Comparison of ENCODE assay signal across 25 cellular contexts in genomic region chr14:90378249-90378648, GRCh38. TPM values are rescaled to one million over a fixed set of nuclear protein-coding genes. Genes with fewer than 3 reads are reported as not detected.
DNase-seq lines count a peak whose midpoint lies in the region; ATAC-seq, FAIRE-seq and TF ChIP-seq lines count a peak whose summit lies in the region.
"Had no signal": no experiment of that assay in that cellular context is flagged by ENCODE, and none has a peak within 500 bp of the region (broad histone marks: within the 10 kb centered on the region; RNA-seq: fewer than 3 reads in every experiment).

No MANE protein-coding gene starts in this region.

- H2BK5ac ChIP-seq in trophoblast cell (ENCODE audit: low read depth, low read length, poor library complexity) = no peak overlapping the region

- no peak overlapping the region for H4K8ac ChIP-seq in trophoblast cell (ENCODE audit: low read depth, low read length)

- H3K36me3 Mint-ChIP-seq in Calu3 (ENCODE audit: insufficient read depth, unreplicated experiment) = no peaks in the 10 kb centered on the region
- H3K36me3 Mint-ChIP-seq in astrocyte (ENCODE audit: low read depth, unreplicated experiment) = no peaks in the 10 kb centered on the region
- H3K36me3 Mint-ChIP-seq: CD8-positive, alpha-beta T cell had no signal

- H3K4me3 ChIP-seq in astrocyte (ENCODE audit: insufficient read depth, low read depth, low read length) (no peak overlapping the region), trophoblast cell (ENCODE audit: low read depth, low read length) (no peak overlapping the region), right lobe of liver (no peak overlapping the region)
- H3K4me3 ChIP-seq: A549; BLaER1 treated with 17β-estradiol and CSF1 and Interleukin-3, amounts not matched to agents 10 nM and 100 nM; GM12878 had no signal

- H3K4me2 ChIP-seq in astrocyte (ENCODE audit: low read length) = no peak overlapping the region
- no peak overlapping the region for H3K4me2 ChIP-seq in trophoblast cell (ENCODE audit: low read length)
- H3K4me2 ChIP-seq: A549; BLaER1 treated with 17β-estradiol and CSF1 and Interleukin-3, amounts not matched to agents 10 nM and 100 nM had no signal

- no peak for ATAC-seq in right lobe of liver
- no peak for ATAC-seq in GM21737 (IDR thresholded peaks at IDR 0.05; ENCODE audit: unreplicated experiment)
- ATAC-seq: A549; CD8-positive, alpha-beta T cell; GM12878 had no signal

- no peak overlapping the region for H2AFZ ChIP-seq in astrocyte (ENCODE audit: low read depth, low read length)
- H2AFZ ChIP-seq in trophoblast cell (ENCODE audit: insufficient read depth, low read length, poor library complexity) = no peak overlapping the region

- H3K36me3 ChIP-seq in astrocyte (ENCODE audit: insufficient read depth, low read length) (no peaks in the 10 kb centered on the region), trophoblast cell (ENCODE audit: control insufficient read depth in 1 of 2, insufficient read depth in 2 of 2, low read length in 2 of 2) (no peaks in the 10 kb centered on the region), right lobe of liver (no peaks in the 10 kb centered on the region)
- H3K36me3 ChIP-seq: BLaER1 treated with 17β-estradiol and CSF1 and Interleukin-3, amounts not matched to agents 10 nM and 100 nM had no signal

- CTCF ChIA-PET in Calu3 (lab: Charles Lee) = no interaction called here

- H3K4me3 Mint-ChIP-seq in Calu3 (ENCODE audit: low read depth, unreplicated experiment) = no peak overlapping the region
- H3K4me3 Mint-ChIP-seq in astrocyte (ENCODE audit: unreplicated experiment) = peak overlapping the region; percentile 45
- H3K4me3 Mint-ChIP-seq: B cell; CD4-positive, alpha-beta T cell; CD8-positive, alpha-beta T cell had no signal

- peaks cover 6% of the 10 kb centered on the region for H3K4me1 ChIP-seq in astrocyte (ENCODE audit: insufficient read depth, low read length)
- H3K4me1 ChIP-seq in trophoblast cell (ENCODE audit: control insufficient read depth in 1 of 2, insufficient read depth in 2 of 2, low read length in 2 of 2) = peaks cover 4 to 7% of the 10 kb centered on the region in 2 experiments
- peaks cover 0 to 12% (median 7%) of the 10 kb centered on the region in 4 donors for H3K4me1 ChIP-seq in right lobe of liver

- H4K20me1 ChIP-seq in astrocyte (ENCODE audit: insufficient read depth, low read length) = no peaks in the 10 kb centered on the region
- H4K20me1 ChIP-seq: BLaER1 treated with 17β-estradiol and CSF1 and Interleukin-3, amounts not matched to agents 10 nM and 100 nM had no signal

- TF ChIP-seq CTCF in Calu3 (IDR thresholded peaks at IDR 0.05; ENCODE audit: unreplicated experiment) (no peak), astrocyte (IDR thresholded peaks at IDR 0.05; ENCODE audit: insufficient read depth, low read depth, low read length) (no peak), right lobe of liver (IDR thresholded peaks at IDR 0.05) (no peak)

- no CpG with 5 or more reads among the region's 6 CpGs for WGBS in trophoblast cell (ENCODE audit: extremely low coverage, insufficient coverage, insufficient read length)
- 93% methylated on average over 6 of the region's 6 CpGs for WGBS in right lobe of liver (ENCODE audit: insufficient coverage, low coverage, low lambda C conversion rate, missing lambda C conversion rate)

- H3K79me1 ChIP-seq in trophoblast cell (ENCODE audit: low read length) = peaks cover 7% of the 10 kb centered on the region

- H4K12ac ChIP-seq in trophoblast cell (ENCODE audit: low read depth, low read length) = no peak overlapping the region

- intact Hi-C loops in Calu3 (cut with micrococcal nuclease; ENCODE audit: unreplicated experiment) = no loop called here
- intact Hi-C loops in right lobe of liver (cut with DNase I) = no loop called here

- H3K27me3 Mint-ChIP-seq in Calu3 (ENCODE audit: unreplicated experiment) (no peaks in the 10 kb centered on the region), astrocyte (ENCODE audit: low read depth, unreplicated experiment) (no peaks in the 10 kb centered on the region)
- H3K27me3 Mint-ChIP-seq: CD4-positive, alpha-beta T cell had no signal

- peak; percentile 13 for DNase-seq in Calu3
- no peak for DNase-seq in astrocyte (ENCODE audit: low read depth)
- peak; percentile 59 to 79 for DNase-seq in trophoblast cell
- no peak for DNase-seq in right lobe of liver
- DNase-seq: AML-193; Caco-2; CD4-positive, alpha-beta T cell; CD8-positive, alpha-beta T cell; DMS 273 treated with DMSO at 0.1 percent for 48 hours; DMS153; DMS53; DMS79; DND-41; EL; GDM1 had no signal

- H3K27ac ChIP-seq in astrocyte (ENCODE audit: low read depth, low read length) = no peak overlapping the region
- no peak overlapping the region for H3K27ac ChIP-seq in trophoblast cell (ENCODE audit: low read depth, low read length)
- no peak overlapping the region for H3K27ac ChIP-seq in right lobe of liver
- H3K27ac ChIP-seq: 22Rv1; A549; BLaER1 treated with 17β-estradiol and CSF1 and Interleukin-3, amounts not matched to agents 10 nM and 100 nM; C4-2B had no signal

- H3K14ac ChIP-seq in trophoblast cell (ENCODE audit: low read length) = no peak overlapping the region

- H3K27me3 ChIP-seq in astrocyte (ENCODE audit: insufficient read depth, low read length) (no peaks in the 10 kb centered on the region), trophoblast cell (ENCODE audit: insufficient read depth, low read length) (no peaks in the 10 kb centered on the region), right lobe of liver (no peaks in the 10 kb centered on the region)
- H3K27me3 ChIP-seq: BLaER1 treated with 17β-estradiol and CSF1 and Interleukin-3, amounts not matched to agents 10 nM and 100 nM had no signal

- H3K4ac ChIP-seq in trophoblast cell (ENCODE audit: low read depth, low read length) = no peak overlapping the region

- H3K9me3 Mint-ChIP-seq in Calu3 (ENCODE audit: low read depth, unreplicated experiment) (no peaks in the 10 kb centered on the region), astrocyte (ENCODE audit: unreplicated experiment) (no peaks in the 10 kb centered on the region)
- H3K9me3 Mint-ChIP-seq: CD4-positive, alpha-beta T cell; CD8-positive, alpha-beta T cell had no signal

- H4K91ac ChIP-seq in trophoblast cell (ENCODE audit: low read depth, low read length) = no peak overlapping the region

- H3K4me1 Mint-ChIP-seq in Calu3 (ENCODE audit: low read depth, unreplicated experiment) (no peaks in the 10 kb centered on the region), astrocyte (ENCODE audit: low read depth, unreplicated experiment) (peaks cover 3% of the 10 kb centered on the region)

- FAIRE-seq in astrocyte (lab: Jason Lieb, UNC) = no peak
- FAIRE-seq: A549, GM12878, GM12892, GM18507, GM19239 had no signal

- no peaks in the 10 kb centered on the region for H3K79me2 ChIP-seq in astrocyte (ENCODE audit: insufficient read depth, low read length)
- H3K79me2 ChIP-seq in trophoblast cell (ENCODE audit: control insufficient read depth, insufficient read depth, low read length, poor library complexity) = peaks cover 5% of the 10 kb centered on the region

- no peak for TF ChIP-seq POLR2A in right lobe of liver (IDR thresholded peaks at IDR 0.05)

- H2AK5ac ChIP-seq in trophoblast cell (ENCODE audit: low read length) = no peak overlapping the region

- no TSS peak for BruUV-seq in Calu3 (replicated peaks; lab: Mats Ljungman, UMichigan)

- no peak overlapping the region for H3K18ac ChIP-seq in trophoblast cell (ENCODE audit: low read length)

- no peak overlapping the region for H3K9ac ChIP-seq in astrocyte (ENCODE audit: low read length)
- no peak overlapping the region for H3K9ac ChIP-seq in trophoblast cell (ENCODE audit: low read length)
- H3K9ac ChIP-seq: BLaER1 treated with 17β-estradiol and CSF1 and Interleukin-3, amounts not matched to agents 10 nM and 100 nM had no signal

- no peak overlapping the region for H3K23ac ChIP-seq in trophoblast cell (ENCODE audit: low read length)

- H2BK120ac ChIP-seq in trophoblast cell (ENCODE audit: insufficient read depth, low read length, poor library complexity) = no peak overlapping the region

- H3K27ac Mint-ChIP-seq in Calu3 (ENCODE audit: unreplicated experiment) = no peak overlapping the region
- no peak overlapping the region for H3K27ac Mint-ChIP-seq in astrocyte (ENCODE audit: unreplicated experiment)
- H3K27ac Mint-ChIP-seq: B cell; CD4-positive, alpha-beta T cell; CD8-positive, alpha-beta T cell had no signal

- no peaks in the 10 kb centered on the region for H3K9me3 ChIP-seq in astrocyte (ENCODE audit: insufficient read depth, low read depth, low read length)
- H3K9me3 ChIP-seq in trophoblast cell (ENCODE audit: insufficient read depth, low read depth, low read length) = no peaks in the 10 kb centered on the region
- no peaks in the 10 kb centered on the region for H3K9me3 ChIP-seq in right lobe of liver
- H3K9me3 ChIP-seq: A549; BLaER1 treated with 17β-estradiol and CSF1 and Interleukin-3, amounts not matched to agents 10 nM and 100 nM; Caco-2 had no signal

- no peak overlapping the region for H2BK12ac ChIP-seq in trophoblast cell (ENCODE audit: low read length)

RNA-seq across cellular contexts. Expression of gene CALM1, which starts 18.6 kb away (rescaled TPM):
- total RNA-seq in Calu3 (2022) (236 and 242 TPM in 2 replicates), astrocyte (302 and 347 TPM in 2 replicates), right lobe of liver (100 to 1,000 TPM; 143 to 207 (median 161) TPM)
- polyA plus RNA-seq in trophoblast cell (2013) = 518 and 520 TPM in 2 replicates

RNA-seq across cellular contexts. Expression of gene NRDE2, which starts 46.5 kb away (rescaled TPM):
- total RNA-seq in Calu3 (2022) = 18.3 and 19.2 TPM in 2 replicates
- 16.9 and 19.7 TPM in 2 replicates for total RNA-seq in astrocyte
- polyA plus RNA-seq in trophoblast cell (2013) = 5.8 and 6.0 TPM in 2 replicates
- 10 to 100 TPM in 5 of 6 experiments, 1 to 10 TPM in 1; 7.9 to 16.3 (median 13.8) TPM for total RNA-seq in right lobe of liver

Comparison
In these comparisons a context has a peak if more than half of its experiments do, and no peak if none do; other contexts are left out.
1. DNase-seq: peak in Calu3 (single experiment) and trophoblast cell (2 of 2); none in astrocyte (single experiment) and right lobe of liver (0 of 3).